1 cellular context compared by ENCODE assay signal in genomic region chr20:24995741-24996448, GRCh38.
TF ChIP-seq lines count a peak whose summit lies in the region.

No MANE protein-coding gene starts in this region.

TF ChIP-seq in SK-N-SH treated with all-trans-retinoic acid at 6 μM for 48 hours, 23 proteins besides CTCF, POLR2A, EP300 and RAD21 (continued from another document):
- TF ChIP-seq TSHZ2 (CRISPR knock-in tag; IDR thresholded peaks at IDR 0.05) (no peak), ZNF565 (CRISPR knock-in tag; conservative IDR thresholded peaks at IDR 0.05; ENCODE audit: low read depth) (no peak), OSR1 (CRISPR knock-in tag; IDR thresholded peaks at IDR 0.05) (no peak), ISL1 (CRISPR knock-in tag; IDR thresholded peaks at IDR 0.05) (no peak), POU6F1 (CRISPR knock-in tag; IDR thresholded peaks at IDR 0.05; ENCODE audit: borderline replicate concordance, low read depth) (no peak), RARB (CRISPR knock-in tag; IDR thresholded peaks at IDR 0.05) (no peak), BACH2 (CRISPR knock-in tag; IDR thresholded peaks at IDR 0.05; ENCODE audit: borderline replicate concordance) (no peak), CSRNP3 (CRISPR knock-in tag; IDR thresholded peaks at IDR 0.05) (no peak), ARNTL (CRISPR knock-in tag; IDR thresholded peaks at IDR 0.05; ENCODE audit: borderline replicate concordance, low read depth) (no peak), ZNF8 (CRISPR knock-in tag; IDR thresholded peaks at IDR 0.05) (no peak), TCF4 (CRISPR knock-in tag; IDR thresholded peaks at IDR 0.05; ENCODE audit: borderline replicate concordance) (no peak), ZNF70 (CRISPR knock-in tag; IDR thresholded peaks at IDR 0.05) (no peak), SNAI2 (CRISPR knock-in tag; IDR thresholded peaks at IDR 0.05) (no peak), ESRRG (CRISPR knock-in tag; IDR thresholded peaks at IDR 0.05) (no peak)
